8 cellular contexts compared by ENCODE assay signal in genomic region chr4:53366301-53366716, GRCh38. TPM values are rescaled to one million over a fixed set of nuclear protein-coding genes. Genes with fewer than 3 reads are reported as not detected.
A peak's percentile ranks its signal among the peaks of the same experiment; 100 is the strongest.
DNase-seq lines count a peak whose midpoint lies in the region; ATAC-seq and TF ChIP-seq lines count a peak whose summit lies in the region.

No MANE protein-coding gene starts in this region.

- H3K4me3 Mint-ChIP-seq in activated CD8-positive, alpha-beta T cell treated with anti-CD3 and anti-CD28 coated beads, Interleukin-2, amount 10 ng/mL, durations not matched to agents 7 days and 5 days = peak overlapping the region; percentile 94

- H3K27me3 ChIP-seq in BLaER1 = no peaks in the 10 kb centered on the region
- peaks cover 3% of the 10 kb centered on the region for H3K27me3 ChIP-seq in H7 (ENCODE audit: control insufficient read depth, insufficient read depth, low read length)
- H3K27me3 ChIP-seq in left lung = peaks cover 0 to 23% of the 10 kb centered on the region in 2 donors
- peaks cover 9% of the 10 kb centered on the region for H3K27me3 ChIP-seq in upper lobe of right lung

- peak overlapping the region; percentile 82; the same call in 1 of the 2 replicates for H3K9ac ChIP-seq in BLaER1

- H3K27me3 Mint-ChIP-seq in activated CD8-positive, alpha-beta T cell treated with anti-CD3 and anti-CD28 coated beads, Interleukin-2, amount 10 ng/mL, durations not matched to agents 7 days and 5 days (ENCODE audit: low read depth) = peaks cover 9% of the 10 kb centered on the region

- H3K9me3 ChIP-seq in BLaER1 = no peaks in the 10 kb centered on the region
- no peaks in the 10 kb centered on the region for H3K9me3 ChIP-seq in left lung
- no peaks in the 10 kb centered on the region for H3K9me3 ChIP-seq in upper lobe of right lung

- H4K20me1 ChIP-seq in BLaER1 = peaks cover 27% of the 10 kb centered on the region; the same call in 1 of the 2 replicates

- H3K36me3 ChIP-seq in BLaER1 (0 out of 2 replicates have a peak, but pooled peaks cover 5% of the 10 kb centered on the region), H7 (replicated peaks; ENCODE audit: control insufficient read depth, insufficient read depth, low read length) (no peaks in the 10 kb centered on the region), left lung (no peaks in the 10 kb centered on the region), upper lobe of right lung (no peaks in the 10 kb centered on the region)

- H3K4me1 Mint-ChIP-seq in activated CD8-positive, alpha-beta T cell treated with anti-CD3 and anti-CD28 coated beads, Interleukin-2, amount 10 ng/mL, durations not matched to agents 7 days and 5 days (ENCODE audit: low read depth) = peaks cover 30% of the 10 kb centered on the region

- peak overlapping the region; percentile 93 for H3K27ac Mint-ChIP-seq in activated CD8-positive, alpha-beta T cell treated with anti-CD3 and anti-CD28 coated beads, Interleukin-2, amount 10 ng/mL, durations not matched to agents 7 days and 5 days

- POLR2A ChIA-PET in activated CD8-positive, alpha-beta T cell treated with anti-CD3 and anti-CD28 coated beads, Interleukin-2, amount 10 ng/mL, durations not matched to agents 7 days and 5 days (lab: Charles Lee) = interaction anchor here (1.0 to 3.3 kb wide), 2 partner anchors 8 to 11 kb away, joined by 4 to 21 read pairs; partner anchors contain the start of gene FIP1L1

- peaks cover 11% of the 10 kb centered on the region for H3K36me3 Mint-ChIP-seq in activated CD8-positive, alpha-beta T cell treated with anti-CD3 and anti-CD28 coated beads, Interleukin-2, amount 10 ng/mL, durations not matched to agents 7 days and 5 days (ENCODE audit: low read depth)

- CTCF ChIA-PET in activated CD8-positive, alpha-beta T cell treated with anti-CD3 and anti-CD28 coated beads, Interleukin-2, amount 10 ng/mL, durations not matched to agents 7 days and 5 days (lab: Charles Lee) = interaction anchor here (1.1 to 1.2 kb wide), 2 partner anchors 10 to 34 kb away, joined by 3 to 4 read pairs; no protein-coding TSS in a partner anchor

- peak overlapping the region; percentile 68 for H3K27ac ChIP-seq in BLaER1
- H3K27ac ChIP-seq in left lung = peak overlapping the region; percentile 37 to 75
- H3K27ac ChIP-seq in upper lobe of right lung = peak overlapping the region; percentile 82

- TF ChIP-seq CTCF in left lung (IDR thresholded peaks at IDR 0.05) (no peak), upper lobe of right lung (IDR thresholded peaks at IDR 0.05) (no peak)

- H3K9me3 Mint-ChIP-seq in activated CD8-positive, alpha-beta T cell treated with anti-CD3 and anti-CD28 coated beads, Interleukin-2, amount 10 ng/mL, durations not matched to agents 7 days and 5 days (ENCODE audit: insufficient read depth) = no peaks in the 10 kb centered on the region

- H3K4me3 ChIP-seq in BLaER1 (peak overlapping the region; percentile 97), H7 (ENCODE audit: insufficient read depth, low read depth, low read length) (peak overlapping the region; percentile 86), left lung (peak overlapping the region; percentile 87 to 98), upper lobe of right lung (peak overlapping the region; percentile 99)

- DNase-seq in H7 = no peak
- no peak for DNase-seq in activated CD8-positive, alpha-beta T cell treated with anti-CD3 and anti-CD28 coated beads, Interleukin-2, amount 10 ng/mL, durations not matched to agents 7 days and 5 days
- no peak for DNase-seq in left lung
- no peak for DNase-seq in upper lobe of right lung
- DNase-seq in AG20443 (ENCODE audit: low spot score) = no peak
- DNase-seq in NCI-H1436 (lab: John Stamatoyannopoulos, UW) = no peak

- peak; percentile 26 for ATAC-seq in activated CD8-positive, alpha-beta T cell treated with anti-CD3 and anti-CD28 coated beads, Interleukin-2, amount 10 ng/mL, durations not matched to agents 7 days and 5 days
- ATAC-seq in left lung (no peak), upper lobe of right lung (no peak), GM18870 (IDR thresholded peaks at IDR 0.05; ENCODE audit: unreplicated experiment) (no peak)

- H3K4me2 ChIP-seq in BLaER1 = peak overlapping the region; percentile 94

- intact Hi-C loops in left lung (cut with DNase I) (no loop called here), upper lobe of right lung (cut with DNase I) (no loop called here)

- H3K4me1 ChIP-seq in BLaER1 = peaks cover 43% of the 10 kb centered on the region
- H3K4me1 ChIP-seq in left lung = peaks cover 20 to 30% of the 10 kb centered on the region in 2 donors
- H3K4me1 ChIP-seq in upper lobe of right lung = peaks cover 22% of the 10 kb centered on the region

RNA-seq across cellular contexts. Expression of gene SCFD2, which starts 0.4 kb away (rescaled TPM):
- 13.5 and 16.9 TPM in 2 replicates for total RNA-seq in H7 (2014; rRNA removed; shearing (Covaris generic))
- total RNA-seq in activated CD8-positive, alpha-beta T cell treated with anti-CD3 and anti-CD28 coated beads, Interleukin-2, amount 10 ng/mL, durations not matched to agents 7 days and 5 days = 10 to 100 TPM; 25.1 to 27.2 TPM
- 10 to 100 TPM; 14.6 to 26.6 TPM for total RNA-seq in left lung
- 14.3 TPM for total RNA-seq in upper lobe of right lung

RNA-seq across cellular contexts. Expression of gene FIP1L1, which starts 11.1 kb away (rescaled TPM):
- total RNA-seq in H7 (2014; rRNA removed; shearing (Covaris generic)) = 41.0 and 52.2 TPM in 2 replicates
- total RNA-seq in activated CD8-positive, alpha-beta T cell treated with anti-CD3 and anti-CD28 coated beads, Interleukin-2, amount 10 ng/mL, durations not matched to agents 7 days and 5 days = 10 to 100 TPM; 70.9 to 72.9 TPM
- total RNA-seq in left lung = 10 to 100 TPM; 29.8 to 39.6 TPM
- total RNA-seq in upper lobe of right lung = 39.0 TPM
